In the genomic region with DNA sequence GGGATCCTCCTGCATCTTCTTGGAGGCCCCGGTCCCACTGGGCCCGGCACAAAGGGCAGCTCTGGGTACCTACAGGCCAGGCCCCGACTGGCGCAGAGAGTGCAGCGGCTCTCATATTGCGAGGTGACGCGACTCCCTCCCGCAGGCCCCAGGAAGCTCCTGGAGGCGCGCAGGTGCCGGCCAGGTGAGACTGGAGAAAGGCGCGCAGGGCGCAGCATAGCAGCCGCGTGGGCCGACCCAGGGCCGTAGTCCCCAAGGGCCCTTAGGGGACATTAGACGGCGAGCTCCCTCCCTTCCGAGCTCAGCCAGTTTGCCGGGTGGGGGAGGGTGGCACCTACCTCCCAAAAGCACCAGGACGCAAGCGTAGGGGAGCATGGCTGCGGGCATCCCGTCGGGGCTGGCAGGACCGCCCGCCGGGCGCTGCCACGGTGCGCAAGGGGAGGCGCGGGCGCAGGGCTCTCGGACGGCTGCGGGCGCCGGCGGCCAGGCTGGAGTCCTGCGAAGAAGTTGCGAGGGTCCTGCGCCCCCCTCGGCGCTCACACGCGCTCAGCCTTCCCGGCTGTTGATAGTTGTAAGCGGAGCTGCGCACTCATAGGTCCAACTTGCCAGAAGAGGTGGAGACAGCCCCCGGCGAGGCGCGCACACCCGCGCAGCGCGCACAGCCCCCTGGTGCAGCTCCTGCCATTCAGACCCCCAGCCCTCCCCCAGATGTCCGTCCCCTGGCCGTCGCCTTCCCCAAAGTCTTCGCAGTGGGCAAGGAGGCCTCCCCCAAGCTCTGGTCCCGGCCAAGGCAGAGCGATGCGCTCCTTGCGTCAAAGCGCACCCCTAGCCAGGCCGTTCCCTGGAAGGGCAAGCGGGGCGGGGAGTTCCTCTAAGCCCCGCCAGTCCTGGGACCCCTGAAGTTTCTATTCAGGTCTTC, we compare ENCODE assay signal across 10 cellular contexts. TPM values are rescaled to one million over a fixed set of nuclear protein-coding genes. Genes with fewer than 3 reads are reported as not detected.
A peak's percentile ranks its signal among the peaks of the same experiment; 100 is the strongest.
DNase-seq lines count a peak whose midpoint lies in the region; TF ChIP-seq lines count a peak whose summit lies in the region.
"Had no signal": no experiment of that assay in that cellular context is flagged by ENCODE, and none has a peak within 500 bp of the region (broad histone marks: within the 10 kb centered on the region; RNA-seq: fewer than 3 reads in every experiment).

No MANE protein-coding gene starts in this region.

- no peaks in the 10 kb centered on the region for H3K36me3 ChIP-seq in NT2/D1 (ENCODE audit: insufficient read depth, insufficient read length, low read length)
- no peaks in the 10 kb centered on the region for H3K36me3 ChIP-seq in transverse colon
- H3K36me3 ChIP-seq in MM.1S (replicated peaks; ENCODE audit: insufficient read depth, low read length): no peaks in the 10 kb centered on the region
- H3K36me3 ChIP-seq: ovary had no signal

- H3K4me3 ChIP-seq in NT2/D1 (ENCODE audit: insufficient read length, low read depth): peak overlapping the region; percentile 71
- H3K4me3 ChIP-seq in epithelial cell of esophagus (ENCODE audit: low read length): peak overlapping the region; percentile 34
- H3K4me3 ChIP-seq in transverse colon: peak overlapping the region in 3 of 4 donors; percentile 0 to 36 (median 24)
- no peak overlapping the region for H3K4me3 ChIP-seq in MM.1S (ENCODE audit: low read length)
- H3K4me3 ChIP-seq: ovary had no signal

- H3K9ac ChIP-seq in NT2/D1 (ENCODE audit: insufficient read length, low read depth) (peak overlapping the region; percentile 76), MM.1S (ENCODE audit: low read length) (no peak overlapping the region)

- H3K27ac ChIP-seq in transverse colon (no peak overlapping the region), MM.1S (ENCODE audit: low read length) (no peak overlapping the region)
- H3K27ac ChIP-seq: ovary had no signal

- no peak for TF ChIP-seq POLR2A in transverse colon (IDR thresholded peaks at IDR 0.05)

- H3F3A ChIP-seq in MM.1S (ENCODE audit: insufficient read depth, low read length): no peaks in the 10 kb centered on the region

- H3K27me3 ChIP-seq in NT2/D1 (ENCODE audit: insufficient read depth, insufficient read length): peaks cover 73% of the 10 kb centered on the region
- H3K27me3 ChIP-seq in transverse colon: peaks cover 42% of the 10 kb centered on the region
- peaks cover 78% of the 10 kb centered on the region for H3K27me3 ChIP-seq in MM.1S (replicated peaks; ENCODE audit: insufficient read depth, low read length)
- H3K27me3 ChIP-seq: ovary had no signal

- intact Hi-C loops in transverse colon (cut with DNase I; ENCODE audit: low total_unique reads): no loop called here

- H3K4me1 ChIP-seq in NT2/D1 (ENCODE audit: insufficient read depth, insufficient read length): peaks cover 7% of the 10 kb centered on the region
- H3K4me1 ChIP-seq in transverse colon: no peaks in the 10 kb centered on the region
- no peaks in the 10 kb centered on the region for H3K4me1 ChIP-seq in MM.1S (ENCODE audit: low read length)

- H2AFZ ChIP-seq in MM.1S (ENCODE audit: low read length): no peak overlapping the region

- no peaks in the 10 kb centered on the region for H3K79me2 ChIP-seq in MM.1S (ENCODE audit: low read length)

- DNase-seq in NT2/D1 (ENCODE audit: low read depth, low spot score): no peak
- peak; percentile 35 for DNase-seq in epithelial cell of esophagus (ENCODE audit: low read depth)
- peak; percentile 68 for DNase-seq in left kidney (ENCODE audit: low read depth, low spot score)
- DNase-seq in transverse colon: no peak
- DNase-seq in MM.1S: no peak
- DNase-seq in KBM-7: no peak
- DNase-seq in activated effector memory CD4-positive, alpha-beta T cell treated with Interleukin-2 at 50 U/mL for 16 hours: no peak
- DNase-seq: activated naive CD4-positive, alpha-beta T cell treated with anti-CD3 and anti-CD28 coated beads, Interleukin-2, amount 50 U/mL, for 16 hours; Kasumi-1; ovary had no signal

- in situ Hi-C loops in transverse colon (cut with MboI; ENCODE audit: low pct_ligation_motif_present in 1 of 4, low pct_unique_long_range_greater_than_20kb in 1 of 4, low sequenced_read_pairs in 3 of 4) (no loop called here), KBM-7 (cut with MboI; ENCODE audit: low pct_unique_long_range_greater_than_20kb, low sequenced_read_pairs) (no loop called here)

- TF ChIP-seq EP300 in transverse colon (IDR thresholded peaks at IDR 0.05; ENCODE audit: low read depth): no peak

- WGBS in transverse colon (ENCODE audit: low coverage in 1 of 2), 2 donors: 28% methylated on average over 57 of the region's 74 CpGs; no CpG with 5 or more reads in 1 of the 2 donors

- H3K4me2 ChIP-seq in MM.1S (ENCODE audit: low read depth, low read length): no peak overlapping the region

- no peaks in the 10 kb centered on the region for H3K9me2 ChIP-seq in MM.1S (replicated peaks; ENCODE audit: insufficient read depth, low read length)

- TF ChIP-seq CTCF in epithelial cell of esophagus (IDR thresholded peaks at IDR 0.05; ENCODE audit: insufficient read depth, low read depth, low read length, missing control alignments) (no peak), transverse colon (IDR thresholded peaks at IDR 0.05) (no peak), MM.1S (IDR thresholded peaks at IDR 0.05; ENCODE audit: low read length) (no peak)

- no peaks in the 10 kb centered on the region for H4K20me1 ChIP-seq in MM.1S (ENCODE audit: insufficient read depth, low read length)

- H3K9me3 ChIP-seq in NT2/D1 (ENCODE audit: insufficient read depth, low read length) (peaks cover 12% of the 10 kb centered on the region; the same call in 1 of the 2 replicates), transverse colon (no peaks in the 10 kb centered on the region), MM.1S (replicated peaks; ENCODE audit: insufficient read depth, low read length) (no peaks in the 10 kb centered on the region)
- H3K9me3 ChIP-seq: ovary had no signal

RNA-seq across cellular contexts. Expression of a gene that starts 0.6 kb away (rescaled TPM):
- total RNA-seq in transverse colon: under 1 TPM in 1 of 4 donors, not detected in 3; 0.16 TPM

Comparison
In these comparisons a context has a peak if more than half of its experiments do, and no peak if none do; other contexts are left out.
1. DNase-seq: peak in epithelial cell of esophagus (single experiment) and left kidney (single experiment); none in NT2/D1 (single experiment), transverse colon (single experiment), MM.1S (single experiment), KBM-7 (single experiment) and activated effector memory CD4-positive, alpha-beta T cell treated with Interleukin-2 at 50 U/mL for 16 hours (single experiment).